In genomic region chr3:196149375-196149774, GRCh38 we compare ENCODE assay signal across 18 cellular contexts.
DNase-seq lines count a peak whose midpoint lies in the region; ATAC-seq, FAIRE-seq and TF ChIP-seq lines count a peak whose summit lies in the region.
"Had no signal": no experiment of that assay in that cellular context is flagged by ENCODE, and none has a peak within 500 bp of the region (broad histone marks: within the 10 kb centered on the region; RNA-seq: fewer than 3 reads in every experiment).

No MANE protein-coding gene starts in this region.

- TF ChIP-seq EP300 in GM12878 (IDR thresholded peaks at IDR 0.05; ENCODE audit: borderline replicate concordance in 1 of 2, control insufficient read depth in 1 of 2, low read depth in 2 of 2, low read length in 2 of 2) = no peak

- peaks cover 26% of the 10 kb centered on the region for H3K9me3 ChIP-seq in MG63
- H3K9me3 ChIP-seq in GM12878 (replicated peaks; ENCODE audit: control insufficient read depth, insufficient read depth, low read length) = peaks cover 1% of the 10 kb centered on the region; the same call in 1 of the 3 replicates
- H3K9me3 ChIP-seq: HAP-1 had no signal

- TF ChIP-seq POLR2A in GM12878 (IDR thresholded peaks at IDR 0.05; ENCODE audit: low read depth, low read length) = no peak

- no peak overlapping the region for H3K9ac ChIP-seq in GM12878 (ENCODE audit: control insufficient read depth, insufficient read depth, low read length)
- H3K9ac ChIP-seq: BLaER1 treated with 17β-estradiol and CSF1 and Interleukin-3, amounts not matched to agents 10 nM and 100 nM had no signal

- H3K4me2 ChIP-seq in GM12878 (ENCODE audit: control insufficient read depth, insufficient read depth) = no peak overlapping the region

- H4K20me1 ChIP-seq in GM12878 (ENCODE audit: control insufficient read depth, insufficient read depth) = no peaks in the 10 kb centered on the region
- H4K20me1 ChIP-seq: BLaER1 treated with 17β-estradiol and CSF1 and Interleukin-3, amounts not matched to agents 10 nM and 100 nM had no signal

- RAD21 ChIA-PET in GM12878 (lab: Charles Lee; ENCODE audit: unreplicated experiment) = no interaction called here

- no peaks in the 10 kb centered on the region for H3K27me3 ChIP-seq in MG63
- no peaks in the 10 kb centered on the region for H3K27me3 ChIP-seq in GM12878 (replicated peaks in 1 of 2; ENCODE audit: control insufficient read depth in 2 of 2, insufficient read depth in 2 of 2, low read length in 1 of 2)
- H3K27me3 ChIP-seq: BLaER1 treated with 17β-estradiol and CSF1 and Interleukin-3, amounts not matched to agents 10 nM and 100 nM had no signal

- H3K79me2 ChIP-seq in GM12878 (ENCODE audit: control insufficient read depth, insufficient read depth, low read length) = no peaks in the 10 kb centered on the region

- DNase-seq in stimulated activated CD4-positive, alpha-beta T cell treated with anti-CD3 and anti-CD28 coated beads, Interleukin-1b, Interleukin-23, amount 100 ng/mL, for 48 hours = peak; percentile 15
- DNase-seq in stimulated activated CD4-positive, alpha-beta T cell treated with anti-CD3 and anti-CD28 coated beads, Interleukin-2, amount 100 ng/mL, for 48 hours = no peak
- DNase-seq in MG63 (peak; percentile 58), GM12878 (ENCODE audit: low read depth, low spot score) (no peak), SK-N-DZ (ENCODE audit: low spot score) (no peak), SHP77 (lab: John Stamatoyannopoulos, UW) (no peak)
- DNase-seq: DMS79 treated with DMSO at 0.1 percent for 48 hours; NCI-H1092 treated with DMSO at 0.1 percent for 48 hours; NCI-H146; NCI-H2081; NK-92 treated with Interleukin-12 subunit alpha and Interleukin-12 subunit beta, amount 100 ng/mL, for 24 hours; SHP77 treated with DMSO at 0.1 percent for 48 hours; T-cell had no signal

- TF ChIP-seq RAD21 in GM12878 (IDR thresholded peaks at IDR 0.05; ENCODE audit: insufficient read depth, low read depth, low read length) = no peak

- 43% methylated on average over 10 of the region's 10 CpGs for WGBS in GM12878 (ENCODE audit: insufficient coverage, insufficient replicate concordance, low lambda C conversion rate, missing lambda C conversion rate)

- H3K4me3 ChIP-seq in MG63 = no peak overlapping the region
- H3K4me3 ChIP-seq in GM12878 = no peak overlapping the region
- H3K4me3 ChIP-seq: BLaER1 treated with 17β-estradiol and CSF1 and Interleukin-3, amounts not matched to agents 10 nM and 100 nM; HAP-1 had no signal

- POLR2A ChIA-PET in GM12878 (lab: Charles Lee) = interaction anchor here (0.8 kb wide), 1 partner anchor 9 kb away, joined by 5 read pairs; no protein-coding TSS in a partner anchor

- H3K27ac ChIP-seq in GM12878 (ENCODE audit: control insufficient read depth, insufficient read depth) = no peak overlapping the region

- ATAC-seq in GM12878 (no peak), HG03469 (IDR thresholded peaks at IDR 0.05; ENCODE audit: unreplicated experiment) (no peak)
- ATAC-seq: SK-N-SH treated with all-trans-retinoic acid at 6 μM for 48 hours, T-cell had no signal

- 0 out of 2 replicates have a peak overlapping the region, but pooled peaks have one; percentile 37 for H2AFZ ChIP-seq in GM12878 (ENCODE audit: control insufficient read depth, low read depth, low read length)

- in situ Hi-C loops in GM12878 (cut with MboI) = no loop called here

- H3K36me3 ChIP-seq in MG63 (no peaks in the 10 kb centered on the region), GM12878 (ENCODE audit: control insufficient read depth in 2 of 2, insufficient read depth in 2 of 2, low read length in 1 of 2) (no peaks in the 10 kb centered on the region)
- H3K36me3 ChIP-seq: BLaER1 treated with 17β-estradiol and CSF1 and Interleukin-3, amounts not matched to agents 10 nM and 100 nM; HAP-1 had no signal

- FAIRE-seq in GM12878 (lab: Jason Lieb, UNC) = no peak
- FAIRE-seq: G401.6 had no signal

- CTCF ChIA-PET in GM12878 (lab: Yijun Ruan, JAX) = interaction anchor here (0.8 to 1.2 kb wide), 2 partner anchors 10 to 53 kb away, joined by 3 to 5 read pairs; no protein-coding TSS in a partner anchor

- H3K4me1 ChIP-seq in GM12878 (ENCODE audit: control insufficient read depth, insufficient read depth, low read length) = no peaks in the 10 kb centered on the region
- H3K4me1 ChIP-seq: HAP-1 had no signal

- TF ChIP-seq CTCF in GM12878 (IDR thresholded peaks at IDR 0.05 in 2 of 3, conservative IDR thresholded peaks at IDR 0.05 in 1 of 3; ENCODE audit: control insufficient read depth in 2 of 3, extremely low read depth in 1 of 3, insufficient read depth in 1 of 3, low read depth in 3 of 3, low read length in 3 of 3) = no peak

- BruUV-seq in GM12878 (replicated peaks; lab: Mats Ljungman, UMichigan) = no TSS peak

- SMC1A ChIA-PET in GM12878 (lab: Charles Lee; ENCODE audit: uncharacterized antibody, unreplicated experiment) = interaction anchor here (1.0 to 1.5 kb wide), 2 partner anchors 10 to 30 kb away, joined by 3 to 5 read pairs; no protein-coding TSS in a partner anchor

- intact Hi-C loops in GM12878 (cut with micrococcal nuclease; ENCODE audit: unreplicated experiment) = no loop called here

TF ChIP-seq in GM12878, 131 proteins besides CTCF, POLR2A, EP300 and RAD21:
- no peak for TF ChIP-seq BCL3 (IDR thresholded peaks at IDR 0.05; ENCODE audit: borderline replicate concordance, insufficient read depth, low read depth, low read length, poor library complexity, severe bottlenecking)
- TF ChIP-seq ZNF274 (IDR thresholded peaks at IDR 0.05; ENCODE audit: insufficient read depth, insufficient read length) = no peak
- no peak for TF ChIP-seq NKRF (conservative IDR thresholded peaks at IDR 0.05)
- no peak for TF ChIP-seq GATAD2B (conservative IDR thresholded peaks at IDR 0.05; ENCODE audit: low read depth)
- TF ChIP-seq ESRRA (IDR thresholded peaks at IDR 0.05; ENCODE audit: low read length) = no peak
- TF ChIP-seq HCFC1 (IDR thresholded peaks at IDR 0.05; ENCODE audit: low read length) = no peak
- TF ChIP-seq RCOR1 (conservative IDR thresholded peaks at IDR 0.05; ENCODE audit: low read depth, low read length) = no peak
- no peak for TF ChIP-seq SRF (IDR thresholded peaks at IDR 0.05; ENCODE audit: low read depth in 2 of 2, low read length in 2 of 2)
- TF ChIP-seq MTA3 (IDR thresholded peaks at IDR 0.05; ENCODE audit: borderline replicate concordance, low read length) = no peak
- TF ChIP-seq HDAC2 (IDR thresholded peaks at IDR 0.05) = no peak
- TF ChIP-seq ZZZ3 (IDR thresholded peaks at IDR 0.05; ENCODE audit: control insufficient read depth, insufficient read length, low read depth) = no peak
- no peak for TF ChIP-seq ZNF217 (IDR thresholded peaks at IDR 0.05)
- TF ChIP-seq CHD2 (IDR thresholded peaks at IDR 0.05; ENCODE audit: borderline replicate concordance, low read depth, low read length) = no peak
- TF ChIP-seq MAX (IDR thresholded peaks at IDR 0.05; ENCODE audit: low read depth, low read length) = no peak
- no peak for TF ChIP-seq RBBP5 (conservative IDR thresholded peaks at IDR 0.05)
- TF ChIP-seq CHD1 (IDR thresholded peaks at IDR 0.05; ENCODE audit: low read depth, low read length) = no peak

Comparison
In these comparisons a context has a peak if more than half of its experiments do, and no peak if none do; other contexts are left out.
1. DNase-seq: peak in stimulated activated CD4-positive, alpha-beta T cell treated with anti-CD3 and anti-CD28 coated beads, Interleukin-1b, Interleukin-23, amount 100 ng/mL, for 48 hours (single experiment) and MG63 (single experiment); none in stimulated activated CD4-positive, alpha-beta T cell treated with anti-CD3 and anti-CD28 coated beads, Interleukin-2, amount 100 ng/mL, for 48 hours (0 of 2), GM12878 (single experiment), SK-N-DZ (single experiment) and SHP77 (0 of 2).